In genomic region chr15:73982251-73982962, GRCh38 we compare ENCODE assay signal across 1 cellular context.
TF ChIP-seq lines count a peak whose summit lies in the region.

No MANE protein-coding gene starts in this region.

TF ChIP-seq in HEK293, 187 proteins besides CTCF, POLR2A, EP300 and RAD21 (continued from another document and continues in another):
- TF ChIP-seq REST (tag by site-specific recombination; IDR thresholded peaks at IDR 0.05) (no peak), ZNF561 (tag by site-specific recombination; IDR thresholded peaks at IDR 0.05; ENCODE audit: borderline replicate concordance) (no peak), ZBTB11 (tag by site-specific recombination; conservative IDR thresholded peaks at IDR 0.05; ENCODE audit: low read depth) (no peak), ZNF571 (tag by site-specific recombination; IDR thresholded peaks at IDR 0.05) (no peak), ZNF610 (tag by site-specific recombination; IDR thresholded peaks at IDR 0.05; ENCODE audit: borderline replicate concordance) (no peak), ZNF658 (tag by site-specific recombination; IDR thresholded peaks at IDR 0.05) (no peak), SCRT2 (tag by site-specific recombination; IDR thresholded peaks at IDR 0.05) (0 out of 2 replicates have a peak, but pooled peaks have one; percentile 45), ZBTB20 (tag by site-specific recombination; IDR thresholded peaks at IDR 0.05) (peak; percentile 68), ZNF549 (tag by site-specific recombination; IDR thresholded peaks at IDR 0.05) (no peak), ZBTB6 (tag by site-specific recombination; IDR thresholded peaks at IDR 0.05) (no peak), SALL2 (tag by site-specific recombination; IDR thresholded peaks at IDR 0.05; ENCODE audit: borderline replicate concordance) (no peak), ZNF624 (tag by site-specific recombination; IDR thresholded peaks at IDR 0.05) (no peak), ZBTB8A (tag by site-specific recombination; IDR thresholded peaks at IDR 0.05) (0 out of 2 replicates have a peak, but pooled peaks have one; percentile 21), ZSCAN23 (tag by site-specific recombination; IDR thresholded peaks at IDR 0.05) (no peak), ZIC2 (tag by site-specific recombination; IDR thresholded peaks at IDR 0.05) (peak; percentile 42; the same call in 1 of the 2 replicates), ZSCAN18 (tag by site-specific recombination; IDR thresholded peaks at IDR 0.05) (no peak), ZXDB (tag by site-specific recombination; IDR thresholded peaks at IDR 0.05) (no peak), ZNF280C (tag by site-specific recombination; IDR thresholded peaks at IDR 0.05) (no peak), ZNF23 (tag by site-specific recombination; IDR thresholded peaks at IDR 0.05; ENCODE audit: borderline replicate concordance) (no peak), ZSCAN30 (tag by site-specific recombination; IDR thresholded peaks at IDR 0.05) (no peak), YY2 (tag by site-specific recombination; IDR thresholded peaks at IDR 0.05) (no peak), ZNF645 (tag by site-specific recombination; IDR thresholded peaks at IDR 0.05) (no peak), ZNF785 (tag by site-specific recombination; IDR thresholded peaks at IDR 0.05) (no peak), SETDB1 (IDR thresholded peaks at IDR 0.05; ENCODE audit: insufficient read length, low read length) (no peak), GLIS1 (tag by site-specific recombination; IDR thresholded peaks at IDR 0.05) (peak; percentile 89), OVOL3 (tag by site-specific recombination; IDR thresholded peaks at IDR 0.05) (no peak), ZNF280D (tag by site-specific recombination; IDR thresholded peaks at IDR 0.05) (no peak), AEBP2 (tag by site-specific recombination; IDR thresholded peaks at IDR 0.05; ENCODE audit: borderline replicate concordance) (no peak), ZBTB10 (tag by site-specific recombination; IDR thresholded peaks at IDR 0.05) (no peak), ZNF211 (tag by site-specific recombination; IDR thresholded peaks at IDR 0.05; ENCODE audit: low read depth) (no peak), ZNF692 (tag by site-specific recombination; IDR thresholded peaks at IDR 0.05) (peak; percentile 41; the same call in 1 of the 2 replicates), ZNF530 (tag by site-specific recombination; IDR thresholded peaks at IDR 0.05; ENCODE audit: low read depth) (no peak), WT1 (tag by site-specific recombination; IDR thresholded peaks at IDR 0.05) (no peak)
